In genomic region chr20:36154696-36155628, GRCh38 we compare ENCODE assay signal across 1 cellular context.
TF ChIP-seq lines count a peak whose summit lies in the region.

EPB41L1 (plus strand) TSS chr20:36154740; CDS start chr20:36173778, 19,038 bp downstream.

TF ChIP-seq in H1, 55 proteins besides CTCF, POLR2A, EP300 and RAD21 (continued from another document):
- TF ChIP-seq USF2 (IDR thresholded peaks at IDR 0.05; ENCODE audit: low read length) (no peak), EZH2 (IDR thresholded peaks at IDR 0.05; ENCODE audit: low read depth, low read length, severe bottlenecking) (no peak), KDM4A (IDR thresholded peaks at IDR 0.05; ENCODE audit: low read depth, low read length, severe bottlenecking) (peak; percentile 64), RBBP5 (IDR thresholded peaks at IDR 0.05; ENCODE audit: borderline replicate concordance, low read depth, low read length) (peak; percentile 81; the same call in 1 of the 2 replicates), CEBPB (IDR thresholded peaks at IDR 0.05; ENCODE audit: low read depth, low read length) (0 out of 2 replicates have a peak, but pooled peaks have one; percentile 37), RNF2 (IDR thresholded peaks at IDR 0.05; ENCODE audit: borderline replicate concordance, low read depth, low read length, missing control alignments, poor library complexity, severe bottlenecking) (no peak), MAX (IDR thresholded peaks at IDR 0.05) (0 out of 2 replicates have a peak, but pooled peaks have one; percentile 16), SIN3A (conservative IDR thresholded peaks at IDR 0.05 in 1 of 2, IDR thresholded peaks at IDR 0.05 in 1 of 2; ENCODE audit: low read depth in 1 of 2, low read length in 2 of 2) (peak; percentile 32 to 74; a peak in 2 of 4 replicates)
